ENCODE assay signal across 1 cellular context in genomic region chr6:125808591-125808990, GRCh38.
TF ChIP-seq lines count a peak whose summit lies in the region.

No MANE protein-coding gene starts in this region.

TF ChIP-seq in GM12878, 131 proteins besides CTCF, POLR2A, EP300 and RAD21:
- TF ChIP-seq E4F1 (IDR thresholded peaks at IDR 0.05; ENCODE audit: borderline replicate concordance, partially characterized antibody), result no peak
- TF ChIP-seq RFX5 (IDR thresholded peaks at IDR 0.05; ENCODE audit: low read depth, low read length), result no peak
- no peak for TF ChIP-seq IRF3 (IDR thresholded peaks at IDR 0.05)
- no peak for TF ChIP-seq FOXM1 (IDR thresholded peaks at IDR 0.05; ENCODE audit: low read depth, low read length)
- no peak for TF ChIP-seq NRF1 (conservative IDR thresholded peaks at IDR 0.05; ENCODE audit: low read depth, low read length)
- TF ChIP-seq CBFB (IDR thresholded peaks at IDR 0.05; ENCODE audit: low read depth), result no peak
- no peak for TF ChIP-seq GATAD2B (conservative IDR thresholded peaks at IDR 0.05; ENCODE audit: low read depth)
- TF ChIP-seq SUPT20H (IDR thresholded peaks at IDR 0.05; ENCODE audit: borderline replicate concordance, control insufficient read depth, low read depth, low read length), result no peak
- no peak for TF ChIP-seq MXI1 (IDR thresholded peaks at IDR 0.05; ENCODE audit: low read depth, low read length)
- no peak for TF ChIP-seq ZNF592 (IDR thresholded peaks at IDR 0.05)
- TF ChIP-seq ATF3 (IDR thresholded peaks at IDR 0.05; ENCODE audit: borderline replicate concordance, extremely low read depth, low read depth, low read length), result no peak
- no peak for TF ChIP-seq TCF3 (IDR thresholded peaks at IDR 0.05; ENCODE audit: borderline replicate concordance, insufficient read depth, low read depth, low read length)
- TF ChIP-seq KAT2A (conservative IDR thresholded peaks at IDR 0.05; ENCODE audit: control insufficient read depth, low read depth, low read length), result no peak
- TF ChIP-seq CHD4 (IDR thresholded peaks at IDR 0.05), result no peak
- TF ChIP-seq BHLHE40 (IDR thresholded peaks at IDR 0.05; ENCODE audit: borderline replicate concordance in 1 of 2, low read depth in 2 of 2, low read length in 1 of 2), result no peak
- no peak for TF ChIP-seq ZNF207 (IDR thresholded peaks at IDR 0.05; ENCODE audit: borderline replicate concordance)
- no peak for TF ChIP-seq JUND (IDR thresholded peaks at IDR 0.05; ENCODE audit: low read depth, low read length)
- TF ChIP-seq PRDM15 (CRISPR knock-in tag; IDR thresholded peaks at IDR 0.05), result no peak
- no peak for TF ChIP-seq ZBED1 (IDR thresholded peaks at IDR 0.05; ENCODE audit: borderline replicate concordance)
- TF ChIP-seq EGR1 (IDR thresholded peaks at IDR 0.05; ENCODE audit: borderline replicate concordance in 1 of 2, low read depth in 2 of 2, low read length in 2 of 2), result no peak
TF ChIP-seq in GM12878: peak in this region for 0.
